In genomic region chr15:44009056-44009455, GRCh38 we compare ENCODE assay signal across 15 cellular contexts.
DNase-seq lines count a peak whose midpoint lies in the region; ATAC-seq and TF ChIP-seq lines count a peak whose summit lies in the region.
"Had no signal": no experiment of that assay in that cellular context is flagged by ENCODE, and none has a peak within 500 bp of the region (broad histone marks: within the 10 kb centered on the region; RNA-seq: fewer than 3 reads in every experiment).

No MANE protein-coding gene starts in this region.

- DNase-seq in Daoy (ENCODE audit: low read depth) (peak; percentile 54), NCI-H226 (peak; percentile 78), cardiac fibroblast (ENCODE audit: low read depth in 2 of 2) (peak; percentile 32 to 74), kidney tubule cell (ENCODE audit: low spot score) (peak; percentile 66), anterior cingulate cortex (lab: John Stamatoyannopoulos, UW) (no peak), left lobe of liver (ENCODE audit: low spot score) (no peak)
- DNase-seq in effector CD4-positive, alpha-beta T cell: no peak
- DNase-seq: activated CD4-positive, alpha-beta T cell treated with anti-CD3 and anti-CD28 coated beads, Interleukin-2, amount 50 U/mL, for 1 hour; aorta; CD4-positive, CD25-positive, alpha-beta regulatory T cell; effector memory CD4-positive, alpha-beta T cell; hippocampal formation; NCI-H2171; T-helper 2 cell had no signal

- ATAC-seq in left lobe of liver (no peak), GM19395 (IDR thresholded peaks at IDR 0.05; ENCODE audit: unreplicated experiment) (no peak)

- H3K4me3 ChIP-seq in cardiac fibroblast (replicated peaks in 1 of 2; ENCODE audit: low read depth in 2 of 2, low read length in 2 of 2): no peak overlapping the region

- TF ChIP-seq CTCF in cardiac fibroblast (IDR thresholded peaks at IDR 0.05; ENCODE audit: low read depth, low read length): no peak

Comparison
In these comparisons a context has a peak if more than half of its experiments do, and no peak if none do; other contexts are left out.
1. DNase-seq: peak in Daoy (single experiment), NCI-H226 (single experiment), cardiac fibroblast (2 of 2) and kidney tubule cell (single experiment); none in anterior cingulate cortex (0 of 58), effector CD4-positive, alpha-beta T cell (single experiment) and left lobe of liver (single experiment).